14 cellular contexts compared by ENCODE assay signal in the genomic region with DNA sequence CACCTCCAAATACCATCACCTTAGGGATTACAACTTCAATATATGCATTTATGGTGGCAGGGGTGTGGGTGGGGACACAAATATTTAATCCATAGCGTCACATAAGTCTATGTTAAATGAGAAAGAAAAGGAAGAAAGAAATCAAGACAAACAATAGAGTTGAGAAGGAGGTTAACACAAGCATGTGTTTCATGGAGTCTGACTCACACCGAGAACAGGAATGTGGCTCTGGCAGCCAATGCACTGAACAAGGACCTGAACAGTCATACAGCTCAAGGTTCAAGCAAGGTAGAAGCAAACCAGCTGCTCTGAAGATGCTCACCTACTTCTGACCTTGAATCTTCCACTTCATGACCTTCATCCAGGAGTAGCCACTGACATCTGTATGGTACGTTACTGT. TPM values are rescaled to one million over a fixed set of nuclear protein-coding genes. Genes with fewer than 3 reads are reported as not detected.
DNase-seq lines count a peak whose midpoint lies in the region; ATAC-seq, FAIRE-seq and TF ChIP-seq lines count a peak whose summit lies in the region.
"Had no signal": no experiment of that assay in that cellular context is flagged by ENCODE, and none has a peak within 500 bp of the region (broad histone marks: within the 10 kb centered on the region; RNA-seq: fewer than 3 reads in every experiment).

No MANE protein-coding gene starts in this region.

- no peaks in the 10 kb centered on the region for H3K27me3 ChIP-seq in SJSA1 (replicated peaks)
- H3K27me3 ChIP-seq in esophagus muscularis mucosa: no peaks in the 10 kb centered on the region
- H3K27me3 ChIP-seq in pancreas: no peaks in the 10 kb centered on the region
- H3K27me3 ChIP-seq in spleen (replicated peaks in 1 of 7): no peaks in the 10 kb centered on the region
- H3K27me3 ChIP-seq: right lobe of liver had no signal

- intact Hi-C loops in esophagus muscularis mucosa (cut with DNase I): no loop called here
- intact Hi-C loops in pancreas (cut with DNase I): no loop called here
- intact Hi-C loops in spleen (cut with DNase I; ENCODE audit: low total_unique reads): no loop called here

- 37% methylated on average over 3 of the region's 3 CpGs for WGBS in esophagus muscularis mucosa
- 22 to 27% methylated on average over 3 of the region's 3 CpGs for WGBS in pancreas, 2 donors
- WGBS in spleen, 5 donors: 80 to 93% (median 89%) methylated on average over 3 of the region's 3 CpGs

- peak; percentile 78 to 94 (median 85) for ATAC-seq in pancreas
- ATAC-seq: activated CD8-positive, alpha-beta memory T cell treated with anti-CD3 and anti-CD28 coated beads, Interleukin-2, amount 10 ng/mL, durations not matched to agents 7 days and 5 days had no signal

- TF ChIP-seq CTCF in esophagus muscularis mucosa (IDR thresholded peaks at IDR 0.05): no peak
- TF ChIP-seq CTCF in pancreas (IDR thresholded peaks at IDR 0.05): no peak
- TF ChIP-seq CTCF in spleen (IDR thresholded peaks at IDR 0.05 in 8 of 11, conservative IDR thresholded peaks at IDR 0.05 in 3 of 11): no peak
- no peak for TF ChIP-seq CTCF in type B pancreatic cell (conservative IDR thresholded peaks at IDR 0.05)

- peaks cover 18% of the 10 kb centered on the region for H3K27me3 Mint-ChIP-seq in type B pancreatic cell

- H3K4me1 ChIP-seq in SJSA1 (replicated peaks): peaks cover 31% of the 10 kb centered on the region
- H3K4me1 ChIP-seq in esophagus muscularis mucosa: peaks cover 6 to 32% (median 25%) of the 10 kb centered on the region in 4 donors
- peaks cover 0 to 10% (median 6%) of the 10 kb centered on the region in 3 donors for H3K4me1 ChIP-seq in pancreas
- no peaks in the 10 kb centered on the region for H3K4me1 ChIP-seq in spleen

- H3K9me3 Mint-ChIP-seq in type B pancreatic cell: peaks cover 5% of the 10 kb centered on the region

- H3K4me3 ChIP-seq in SJSA1: no peak overlapping the region
- H3K4me3 ChIP-seq in esophagus muscularis mucosa: no peak overlapping the region
- H3K4me3 ChIP-seq in pancreas: no peak overlapping the region
- no peak overlapping the region for H3K4me3 ChIP-seq in spleen
- H3K4me3 ChIP-seq: right lobe of liver had no signal

- no peak overlapping the region for H3K27ac Mint-ChIP-seq in type B pancreatic cell
- H3K27ac Mint-ChIP-seq: activated CD8-positive, alpha-beta memory T cell treated with anti-CD3 and anti-CD28 coated beads, Interleukin-2, amount 10 ng/mL, durations not matched to agents 7 days and 5 days; CD4-positive, CD25-positive, alpha-beta regulatory T cell had no signal

- TF ChIP-seq POLR2A in esophagus muscularis mucosa (IDR thresholded peaks at IDR 0.05; ENCODE audit: low read depth): no peak
- TF ChIP-seq POLR2A in spleen (IDR thresholded peaks at IDR 0.05): no peak

- in situ Hi-C loops in Caki2 (cut with HindIII; ENCODE audit: low pct_unique_long_range_greater_than_20kb, low sequenced_read_pairs): no loop called here

- H3K36me3 Mint-ChIP-seq in type B pancreatic cell: no peaks in the 10 kb centered on the region
- H3K36me3 Mint-ChIP-seq: activated CD8-positive, alpha-beta memory T cell treated with anti-CD3 and anti-CD28 coated beads, Interleukin-2, amount 10 ng/mL, durations not matched to agents 7 days and 5 days; CD4-positive, CD25-positive, alpha-beta regulatory T cell had no signal

- no peak overlapping the region for H3K4me3 Mint-ChIP-seq in type B pancreatic cell
- H3K4me3 Mint-ChIP-seq: activated CD8-positive, alpha-beta memory T cell treated with anti-CD3 and anti-CD28 coated beads, Interleukin-2, amount 10 ng/mL, durations not matched to agents 7 days and 5 days had no signal

- H3K27ac ChIP-seq in SJSA1 (peak overlapping the region; percentile 78), esophagus muscularis mucosa (replicated peaks in 1 of 4) (peak overlapping the region; percentile 64 to 77 (median 66)), pancreas (peak overlapping the region in 2 of 4 donors; percentile 8 to 51), spleen (no peak overlapping the region)
- H3K27ac ChIP-seq: right lobe of liver had no signal

- H3K9me3 ChIP-seq in SJSA1 (replicated peaks) (no peaks in the 10 kb centered on the region), esophagus muscularis mucosa (no peaks in the 10 kb centered on the region), pancreas (no peaks in the 10 kb centered on the region), spleen (no peaks in the 10 kb centered on the region)
- H3K9me3 ChIP-seq: right lobe of liver had no signal

- FAIRE-seq in pancreas (lab: Jason Lieb, UNC): no peak
- FAIRE-seq: GM12892 had no signal

- peaks cover 12% of the 10 kb centered on the region for H3K4me1 Mint-ChIP-seq in type B pancreatic cell (ENCODE audit: unreplicated experiment)
- H3K4me1 Mint-ChIP-seq: activated CD8-positive, alpha-beta memory T cell treated with anti-CD3 and anti-CD28 coated beads, Interleukin-2, amount 10 ng/mL, durations not matched to agents 7 days and 5 days; CD4-positive, CD25-positive, alpha-beta regulatory T cell had no signal

- DNase-seq in Caki2 (ENCODE audit: low read depth) (peak; percentile 30), SJSA1 (ENCODE audit: low read depth in 1 of 2, low spot score in 2 of 2) (peak; percentile 75 to 78), esophagus muscularis mucosa (ENCODE audit: extremely low spot score) (no peak), pancreas (peak in 2 of 6 donors; percentile 44 to 49), SIG-M5 treated with dmso at 0.1 percent for 504 hours (lab: John Stamatoyannopoulos, UW; ENCODE audit: unreplicated experiment) (no peak), DMS 273 treated with DMSO at 0.1 percent for 48 hours (lab: John Stamatoyannopoulos, UW) (no peak), spleen (no peak), type B pancreatic cell (ENCODE audit: extremely low spot score, unreplicated experiment) (no peak)
- DNase-seq: activated CD8-positive, alpha-beta memory T cell treated with anti-CD3 and anti-CD28 coated beads, Interleukin-2, amount 10 ng/mL, durations not matched to agents 7 days and 5 days; CD4-positive, CD25-positive, alpha-beta regulatory T cell; NCI-H1694 treated with DMSO at 0.1 percent for 48 hours; right lobe of liver had no signal

- TF ChIP-seq EP300 in esophagus muscularis mucosa (IDR thresholded peaks at IDR 0.05): no peak

- H3K36me3 ChIP-seq in SJSA1 (no peaks in the 10 kb centered on the region), esophagus muscularis mucosa (no peaks in the 10 kb centered on the region), pancreas (no peaks in the 10 kb centered on the region), spleen (no peaks in the 10 kb centered on the region)
- H3K36me3 ChIP-seq: right lobe of liver had no signal

RNA-seq across cellular contexts. Expression of a gene that starts 36.2 kb away (rescaled TPM):
- 12.2 and 25.8 TPM in 2 replicates for total RNA-seq in Caki2 (2014; rRNA removed; shearing (Covaris generic); ENCODE audit: low replicate concordance)
- total RNA-seq in SJSA1 (2014; rRNA removed; shearing (Covaris generic)): 19.1 and 19.4 TPM in 2 replicates
- total RNA-seq in esophagus muscularis mucosa (10 to 100 TPM; 55.2 to 77.0 (median 72.8) TPM), pancreas (10 to 100 TPM in 3 of 6 donors, 1 to 10 TPM in 3; 7.4 to 16.5 (median 10.0) TPM), spleen (10 to 100 TPM; 27.3 to 55.7 (median 47.6) TPM), type B pancreatic cell (ENCODE audit: low replicate concordance) (20.1 and 26.8 TPM in 2 replicates)
- polyA plus RNA-seq in pancreas (1 to 10 TPM; 7.7 to 10.0 TPM), spleen (10 to 100 TPM; 12.3 to 16.1 (median 15.4) TPM)

RNA-seq across cellular contexts. Expression of a gene that starts 40.2 kb away (rescaled TPM):
- total RNA-seq in Caki2 (2014; rRNA removed; shearing (Covaris generic); ENCODE audit: low replicate concordance): not detected in 2 replicates
- not detected in 2 replicates for total RNA-seq in SJSA1 (2014; rRNA removed; shearing (Covaris generic))
- not detected for total RNA-seq in esophagus muscularis mucosa
- not detected for total RNA-seq in pancreas
- not detected for polyA plus RNA-seq in pancreas
- not detected for total RNA-seq in spleen
- polyA plus RNA-seq in spleen: not detected
- total RNA-seq in type B pancreatic cell (ENCODE audit: low replicate concordance): not detected in 2 replicates
- total RNA-seq: activated CD8-positive, alpha-beta memory T cell treated with anti-CD3 and anti-CD28 coated beads, Interleukin-2, amount 10 ng/mL, durations not matched to agents 7 days and 5 days; CD4-positive, CD25-positive, alpha-beta regulatory T cell; dermis microvascular lymphatic vessel endothelial cell; right lobe of liver had no signal
- polyA plus RNA-seq: CD4-positive, CD25-positive, alpha-beta regulatory T cell had no signal

Comparison
In these comparisons a context has a peak if more than half of its experiments do, and no peak if none do; other contexts are left out.
1. DNase-seq: peak in Caki2 (single experiment) and SJSA1 (2 of 2); none in esophagus muscularis mucosa (single experiment), SIG-M5 treated with dmso at 0.1 percent for 504 hours (single experiment), DMS 273 treated with DMSO at 0.1 percent for 48 hours (single experiment), spleen (single experiment) and type B pancreatic cell (single experiment).
2. H3K27ac ChIP-seq: peak in SJSA1 (single experiment) and esophagus muscularis mucosa (4 of 4); none in spleen (0 of 8).